In the genomic region with DNA sequence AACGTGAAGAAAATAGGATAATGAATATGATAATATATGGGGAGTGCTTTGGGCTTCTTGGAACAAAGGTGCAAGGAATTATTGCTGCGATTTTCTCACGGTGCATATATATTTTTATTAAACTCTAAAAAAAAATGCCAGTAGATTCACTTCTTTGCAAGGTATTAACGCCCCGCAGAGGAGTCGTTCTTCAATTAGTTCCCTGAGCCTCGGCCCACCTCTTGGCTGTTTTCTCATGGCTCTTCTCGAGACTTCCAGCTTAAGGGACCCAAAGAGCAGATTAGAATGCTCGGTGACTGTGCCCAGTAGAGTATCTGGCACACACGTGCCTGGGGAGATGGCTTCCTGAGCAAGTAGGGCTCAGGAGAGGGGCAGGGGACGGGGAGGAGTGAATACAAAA, we compare ENCODE assay signal across 37 cellular contexts.
"Had no signal": no experiment of that assay in that cellular context is flagged by ENCODE, and none has a peak within 500 bp of the region (broad histone marks: within the 10 kb centered on the region; RNA-seq: fewer than 3 reads in every experiment).

No MANE protein-coding gene starts in this region.

- H3K27ac Mint-ChIP-seq: activated naive CD4-positive, alpha-beta T cell treated with anti-CD3 and anti-CD28 coated beads for 36 hours; activated naive CD4-positive, alpha-beta T cell treated with anti-CD3 and anti-CD28 coated beads, Interleukin-2, amount 10 ng/mL, durations not matched to agents 7 days and 5 days; activated naive CD4-positive, alpha-beta T cell treated with anti-CD3 and anti-CD28 coated beads, Interleukin-2, amount 50 U/mL, for 24 hours; activated naive CD8-positive, alpha-beta T cell; activated naive CD8-positive, alpha-beta T cell treated with anti-CD3 and anti-CD28 coated beads for 36 hours; activated naive CD8-positive, alpha-beta T cell treated with anti-CD3 and anti-CD28 coated beads, Interleukin-2, amount 10 ng/mL, durations not matched to agents 7 days and 5 days; activated naive CD8-positive, alpha-beta T cell treated with anti-CD3 and anti-CD28 coated beads, Interleukin-2, amount 50 U/mL, for 24 hours; activated T-cell treated with anti-CD3 and anti-CD28 coated beads, Interleukin-2, amount 50 U/mL, for 24 hours; activated T-cell treated with anti-CD3 and anti-CD28 coated beads, Interleukin-2, amount 50 U/mL, for 72 hours; activated T-helper 1 cell treated with anti-CD3 and anti-CD28 coated beads, Interleukin-12 subunit alpha, Interleukin-12 subunit beta, Interleukin-2, Interleukin-4 antibody, amounts not matched to agents 30 ng/mL and 10 ng/mL and 1 ng/mL, durations not matched to agents 14 hours and 24 hours and 36 hours had no signal

- H3K36me3 ChIP-seq: adrenal gland, ascending aorta, brain microvascular endothelial cell, breast epithelium, cardiac muscle cell had no signal

- H3K27me3 ChIP-seq: ascending aorta, body of pancreas, brain microvascular endothelial cell, cardiac muscle cell had no signal

- H3K4me3 Mint-ChIP-seq: activated naive CD4-positive, alpha-beta T cell treated with anti-CD3 and anti-CD28 coated beads for 36 hours; activated naive CD4-positive, alpha-beta T cell treated with anti-CD3 and anti-CD28 coated beads, Interleukin-2, amount 10 ng/mL, durations not matched to agents 7 days and 5 days; activated naive CD4-positive, alpha-beta T cell treated with anti-CD3 and anti-CD28 coated beads, Interleukin-2, amount 50 U/mL, for 24 hours; activated naive CD8-positive, alpha-beta T cell; activated naive CD8-positive, alpha-beta T cell treated with anti-CD3 and anti-CD28 coated beads for 36 hours; activated naive CD8-positive, alpha-beta T cell treated with anti-CD3 and anti-CD28 coated beads, Interleukin-2, amount 10 ng/mL, durations not matched to agents 7 days and 5 days; activated naive CD8-positive, alpha-beta T cell treated with anti-CD3 and anti-CD28 coated beads, Interleukin-2, amount 50 U/mL, for 24 hours; activated T-cell treated with anti-CD3 and anti-CD28 coated beads, Interleukin-2, amount 50 U/mL, for 24 hours; activated T-cell treated with anti-CD3 and anti-CD28 coated beads, Interleukin-2, amount 50 U/mL, for 4 hours; activated T-helper 1 cell treated with anti-CD3 and anti-CD28 coated beads, Interleukin-12 subunit alpha, Interleukin-12 subunit beta, Interleukin-2, Interleukin-4 antibody, amounts not matched to agents 30 ng/mL and 10 ng/mL and 1 ng/mL, durations not matched to agents 14 hours and 24 hours and 36 hours; activated T-helper 17 cell treated with anti-CD3 and anti-CD28 coated beads, Interleukin-2, amount 50 U/mL, for 72 hours; brain; central memory CD8-positive, alpha-beta T cell had no signal

- H3K27ac ChIP-seq: adrenal gland, ascending aorta, body of pancreas, brain microvascular endothelial cell, breast epithelium, cardiac muscle cell had no signal

- H3K36me3 Mint-ChIP-seq: activated naive CD4-positive, alpha-beta T cell treated with anti-CD3 and anti-CD28 coated beads, Interleukin-2, amount 10 ng/mL, durations not matched to agents 7 days and 5 days; activated naive CD4-positive, alpha-beta T cell treated with anti-CD3 and anti-CD28 coated beads, Interleukin-2, amount 50 U/mL, for 24 hours; activated naive CD4-positive, alpha-beta T cell treated with anti-CD3 and anti-CD28 coated beads, Interleukin-2, amount 50 U/mL, for 72 hours; activated naive CD8-positive, alpha-beta T cell; activated naive CD8-positive, alpha-beta T cell treated with anti-CD3 and anti-CD28 coated beads for 36 hours; activated naive CD8-positive, alpha-beta T cell treated with anti-CD3 and anti-CD28 coated beads, Interleukin-2, amount 10 ng/mL, durations not matched to agents 7 days and 5 days; brain had no signal

- ATAC-seq: activated naive CD8-positive, alpha-beta T cell treated with anti-CD3 and anti-CD28 coated beads, Interleukin-2, amount 50 U/mL, for 24 hours; activated T-cell treated with anti-CD3 and anti-CD28 coated beads, Interleukin-2, amount 50 U/mL, for 4 hours; body of pancreas had no signal

- H3K4me1 Mint-ChIP-seq: central memory CD8-positive, alpha-beta T cell had no signal

- H3K4me1 ChIP-seq: adrenal gland, ascending aorta, body of pancreas, breast epithelium had no signal

- DNase-seq: activated effector memory CD4-positive, alpha-beta T cell treated with anti-CD3 and anti-CD28 coated beads, Interleukin-2, amount 50 U/mL, for 16 hours; activated effector memory CD4-positive, alpha-beta T cell treated with Interleukin-2 at 50 U/mL for 16 hours; activated gamma-delta T cell; activated gamma-delta T cell treated with Interleukin-2 at 50 U/mL for 16 hours; activated naive CD4-positive, alpha-beta T cell; activated naive CD4-positive, alpha-beta T cell treated with anti-CD3 and anti-CD28 coated beads for 36 hours; activated naive CD4-positive, alpha-beta T cell treated with anti-CD3 and anti-CD28 coated beads, Interleukin-2, amount 10 ng/mL, durations not matched to agents 7 days and 5 days; activated naive CD4-positive, alpha-beta T cell treated with anti-CD3 and anti-CD28 coated beads, Interleukin-2, amount 50 U/mL, for 16 hours; activated naive CD4-positive, alpha-beta T cell treated with Interleukin-2 at 50 U/mL for 16 hours; activated naive CD8-positive, alpha-beta T cell treated with anti-CD3 and anti-CD28 coated beads for 36 hours; activated naive CD8-positive, alpha-beta T cell treated with anti-CD3 and anti-CD28 coated beads, Interleukin-2, amount 10 ng/mL, durations not matched to agents 7 days and 5 days; activated naive CD8-positive, alpha-beta T cell treated with anti-CD3 and anti-CD28 coated beads, Interleukin-2, amount 50 U/mL, for 24 hours; activated T-cell treated with anti-CD3 and anti-CD28 coated beads, Interleukin-2, amount 50 U/mL, for 24 hours; activated T-cell treated with anti-CD3 and anti-CD28 coated beads, Interleukin-2, amount 50 U/mL, for 4 hours; activated T-cell treated with anti-CD3 and anti-CD28 coated beads, Interleukin-2, amount 50 U/mL, for 48 hours; activated T-cell treated with anti-CD3 and anti-CD28 coated beads, Interleukin-2, amount 50 U/mL, for 72 hours; adrenal gland; amniotic stem cell; amygdala; anterior cingulate cortex; aorta; body of pancreas; brain microvascular endothelial cell; caudate nucleus; central memory CD4-positive, alpha-beta T cell; cerebellar nuclear complex had no signal

- H3K9me3 Mint-ChIP-seq: activated naive CD4-positive, alpha-beta T cell treated with anti-CD3 and anti-CD28 coated beads for 36 hours; activated naive CD4-positive, alpha-beta T cell treated with anti-CD3 and anti-CD28 coated beads, Interleukin-2, amount 10 ng/mL, durations not matched to agents 7 days and 5 days; activated naive CD4-positive, alpha-beta T cell treated with anti-CD3 and anti-CD28 coated beads, Interleukin-2, amount 50 U/mL, for 24 hours; activated naive CD4-positive, alpha-beta T cell treated with anti-CD3 and anti-CD28 coated beads, Interleukin-2, amount 50 U/mL, for 72 hours; activated naive CD8-positive, alpha-beta T cell treated with anti-CD3 and anti-CD28 coated beads for 36 hours; activated naive CD8-positive, alpha-beta T cell treated with anti-CD3 and anti-CD28 coated beads, Interleukin-2, amount 10 ng/mL, durations not matched to agents 7 days and 5 days; activated naive CD8-positive, alpha-beta T cell treated with anti-CD3 and anti-CD28 coated beads, Interleukin-2, amount 50 U/mL, for 24 hours; activated T-cell treated with anti-CD3 and anti-CD28 coated beads, Interleukin-2, amount 50 U/mL, for 24 hours; activated T-cell treated with anti-CD3 and anti-CD28 coated beads, Interleukin-2, amount 50 U/mL, for 4 hours; activated T-cell treated with anti-CD3 and anti-CD28 coated beads, Interleukin-2, amount 50 U/mL, for 72 hours; activated T-helper 1 cell treated with anti-CD3 and anti-CD28 coated beads, Interleukin-12 subunit alpha, Interleukin-12 subunit beta, Interleukin-2, Interleukin-4 antibody, amounts not matched to agents 30 ng/mL and 10 ng/mL and 1 ng/mL, durations not matched to agents 14 hours and 24 hours and 36 hours; activated T-helper 17 cell treated with anti-CD3 and anti-CD28 coated beads, Interleukin-2, amount 50 U/mL, for 72 hours; activated T-helper 2 cell treated with anti-CD3 and anti-CD28 coated beads, Interferon-gamma antibody, Interleukin-2, Interleukin-4, amounts not matched to agents 10 μg/mL and 5 μg/mL and 100 μg/mL, durations not matched to agents 14 hours and 24 hours and 36 hours; central memory CD8-positive, alpha-beta T cell had no signal

- H3K27me3 Mint-ChIP-seq: activated naive CD4-positive, alpha-beta T cell treated with anti-CD3 and anti-CD28 coated beads, Interleukin-2, amount 50 U/mL, for 24 hours; activated naive CD8-positive, alpha-beta T cell; activated naive CD8-positive, alpha-beta T cell treated with anti-CD3 and anti-CD28 coated beads for 36 hours; activated naive CD8-positive, alpha-beta T cell treated with anti-CD3 and anti-CD28 coated beads, Interleukin-2, amount 10 ng/mL, durations not matched to agents 7 days and 5 days; activated naive CD8-positive, alpha-beta T cell treated with anti-CD3 and anti-CD28 coated beads, Interleukin-2, amount 50 U/mL, for 24 hours; activated T-helper 17 cell treated with anti-CD3 and anti-CD28 coated beads, Interleukin-2, amount 50 U/mL, for 72 hours had no signal

- H3K4me3 ChIP-seq: adrenal gland, ascending aorta, body of pancreas, breast epithelium, cardiac muscle cell had no signal
